2 cellular contexts compared by ENCODE assay signal in the genomic region with DNA sequence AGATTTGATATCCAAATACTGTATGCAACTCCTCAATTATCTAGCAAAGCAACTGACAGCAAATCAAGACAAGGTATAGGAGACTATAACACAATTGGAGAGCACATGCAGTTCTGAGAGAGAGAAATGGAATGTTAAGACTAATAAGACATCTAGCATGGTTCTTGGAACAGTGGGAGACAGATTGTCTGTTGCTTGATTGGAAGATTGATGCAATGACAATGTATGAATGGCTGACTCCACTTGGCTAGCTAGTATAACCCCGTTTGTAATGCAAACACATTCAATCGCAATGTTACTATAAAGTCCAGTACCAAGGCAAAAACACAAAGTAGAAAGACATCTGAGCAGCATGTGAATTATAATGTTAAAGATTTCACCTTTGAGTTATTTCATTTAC.
TF ChIP-seq lines count a peak whose summit lies in the region.

No MANE protein-coding gene starts in this region.

TF ChIP-seq in GM12891, 5 proteins besides CTCF, POLR2A, EP300 and RAD21 (continued from another document):
- TF ChIP-seq SPI1 (IDR thresholded peaks at IDR 0.05; ENCODE audit: low read depth, low read length) (no peak), TAF1 (IDR thresholded peaks at IDR 0.05; ENCODE audit: low read depth, low read length) (no peak), POLR2AphosphoS5 (IDR thresholded peaks at IDR 0.05; ENCODE audit: low read depth, low read length) (no peak)

TF ChIP-seq in neural cell, 6 proteins besides CTCF, POLR2A, EP300 and RAD21 (continued from another document):
- TF ChIP-seq MXI1 (conservative IDR thresholded peaks at IDR 0.05; ENCODE audit: poor library complexity, severe bottlenecking): no peak
